Comparison of ENCODE assay signal across 18 cellular contexts in the genomic region with DNA sequence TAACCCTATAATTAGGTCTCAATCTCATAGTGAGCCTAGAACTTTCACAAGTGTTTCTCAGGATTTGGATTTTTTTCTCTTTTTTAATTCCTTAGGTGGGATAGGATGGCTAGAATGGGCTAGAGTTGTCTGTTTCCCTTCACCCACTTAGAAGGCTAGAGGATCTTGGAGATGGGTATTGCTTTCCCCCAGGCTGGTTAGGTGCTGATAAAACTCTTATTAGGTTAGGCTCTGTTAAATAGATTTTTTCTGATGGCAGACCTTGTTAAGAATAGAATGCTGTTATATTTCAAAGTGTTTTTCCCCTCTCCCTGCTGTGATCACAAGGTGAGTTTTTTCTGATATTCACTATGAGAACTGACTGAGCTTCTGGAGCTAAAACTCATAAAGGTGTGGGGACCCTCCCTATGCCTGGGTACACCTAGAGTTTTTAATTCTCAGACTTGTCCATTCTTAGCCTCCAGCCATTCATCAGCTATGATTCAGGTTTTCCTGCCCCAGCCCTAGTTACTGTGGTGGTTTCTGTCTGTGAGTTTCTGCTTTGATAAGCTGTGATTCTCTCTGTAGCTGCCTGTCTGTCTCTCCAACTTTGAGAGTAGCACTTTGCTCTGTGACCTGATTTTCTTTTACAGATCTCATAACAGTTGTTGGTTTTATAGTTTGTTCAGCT.
DNase-seq lines count a peak whose midpoint lies in the region; ATAC-seq and TF ChIP-seq lines count a peak whose summit lies in the region.
"Had no signal": no experiment of that assay in that cellular context is flagged by ENCODE, and none has a peak within 500 bp of the region (broad histone marks: within the 10 kb centered on the region; RNA-seq: fewer than 3 reads in every experiment).

No MANE protein-coding gene starts in this region.

- H3K9ac ChIP-seq in GM23248, result no peak overlapping the region

- H3K27ac Mint-ChIP-seq in WTC11, result no peak overlapping the region
- H3K27ac Mint-ChIP-seq: effector memory CD8-positive, alpha-beta T cell; stimulated activated naive B cell treated with anti-CD40 and anti-IgM and Interleukin-4, amounts not matched to agents 10 μg/mL and 1 μg/mL and 100 μg/mL, for 72 hours had no signal

- H3K4me2 ChIP-seq in GM23248 (ENCODE audit: unreplicated experiment), result no peak overlapping the region

- H4K20me1 ChIP-seq in GM23248 (ENCODE audit: insufficient read depth), result no peaks in the 10 kb centered on the region

- in situ Hi-C loops in GM23248 (cut with MboI), result loop anchor here (25.0 kb wide), 1 partner anchor 213 kb away; no protein-coding TSS in a partner anchor

- H3K4me3 ChIP-seq in GM23248 (no peak overlapping the region), mesodermal cell (ENCODE audit: extremely low read depth, insufficient read depth, low read length, poor library complexity, severe bottlenecking) (no peak overlapping the region)
- H3K4me3 ChIP-seq: gastroesophageal sphincter had no signal

- H3F3A ChIP-seq in GM23248 (ENCODE audit: insufficient read depth), result no peaks in the 10 kb centered on the region

- H3K27me3 Mint-ChIP-seq in WTC11 (ENCODE audit: low read depth), result no peaks in the 10 kb centered on the region
- H3K27me3 Mint-ChIP-seq: effector memory CD8-positive, alpha-beta T cell; stimulated activated naive B cell treated with anti-CD40 and anti-IgM and Interleukin-4, amounts not matched to agents 10 μg/mL and 1 μg/mL and 100 μg/mL, for 72 hours had no signal

- H3K4me1 Mint-ChIP-seq in WTC11, result no peaks in the 10 kb centered on the region
- H3K4me1 Mint-ChIP-seq: stimulated activated naive B cell treated with anti-CD40 and anti-IgM and Interleukin-4, amounts not matched to agents 10 μg/mL and 1 μg/mL and 100 μg/mL, for 72 hours had no signal

- no peak overlapping the region for H3K27ac ChIP-seq in GM23248
- H3K27ac ChIP-seq in RWPE1, result no peak overlapping the region
- H3K27ac ChIP-seq in mesodermal cell (ENCODE audit: low read depth, low read length, severe bottlenecking), result peak overlapping the region; percentile 51
- H3K27ac ChIP-seq: gastroesophageal sphincter had no signal

- DNase-seq in GM23248, result peak; percentile 43
- DNase-seq in RWPE1 (ENCODE audit: low spot score), result peak; percentile 5
- DNase-seq in dermis blood vessel endothelial cell, result peak; percentile 58
- DNase-seq in NCI-H2107 (lab: John Stamatoyannopoulos, UW), result no peak
- no peak for DNase-seq in effector CD4-positive, alpha-beta T cell
- no peak for DNase-seq in WTC11 (ENCODE audit: low spot score)
- DNase-seq: activated CD8-positive, alpha-beta memory T cell treated with anti-CD3 and anti-CD28 coated beads for 24 hours; activated effector memory CD4-positive, alpha-beta T cell treated with Interleukin-2 at 50 U/mL for 16 hours; DMS153; effector memory CD8-positive, alpha-beta T cell; H7; NK-92 treated with Interleukin-12 subunit alpha and Interleukin-12 subunit beta, amount 100 ng/mL, for 24 hours; occipital lobe; SIG-M5; stimulated activated naive B cell treated with anti-CD40 and anti-IgM and Interleukin-4, amounts not matched to agents 10 μg/mL and 1 μg/mL and 100 μg/mL, for 72 hours had no signal

- no peaks in the 10 kb centered on the region for H3K79me2 ChIP-seq in GM23248 (ENCODE audit: insufficient read depth)

- no peaks in the 10 kb centered on the region for H3K36me3 Mint-ChIP-seq in WTC11

- no peaks in the 10 kb centered on the region for H3K36me3 ChIP-seq in GM23248 (ENCODE audit: low read depth)
- no peaks in the 10 kb centered on the region for H3K36me3 ChIP-seq in mesodermal cell (ENCODE audit: control insufficient read depth, insufficient read depth, low read length)

- TF ChIP-seq CTCF in RWPE1 (conservative IDR thresholded peaks at IDR 0.05; ENCODE audit: low read depth) (no peak), WTC11 (IDR thresholded peaks at IDR 0.05) (no peak)

- H3K4me3 Mint-ChIP-seq in WTC11, result no peak overlapping the region
- H3K4me3 Mint-ChIP-seq: effector memory CD8-positive, alpha-beta T cell; stimulated activated naive B cell treated with anti-CD40 and anti-IgM and Interleukin-4, amounts not matched to agents 10 μg/mL and 1 μg/mL and 100 μg/mL, for 72 hours had no signal

- POLR2A ChIA-PET in RWPE1 (lab: Yijun Ruan, JAX; ENCODE audit: low non-redundant PET) (no interaction called here), WTC11 (lab: Charles Lee) (no interaction called here)

- H3K27me3 ChIP-seq in GM23248 (replicated peaks; ENCODE audit: insufficient read depth), result no peaks in the 10 kb centered on the region
- H3K27me3 ChIP-seq: gastroesophageal sphincter had no signal

- no peaks in the 10 kb centered on the region for H3K4me1 ChIP-seq in GM23248 (ENCODE audit: insufficient read depth)
- no peaks in the 10 kb centered on the region for H3K4me1 ChIP-seq in mesodermal cell (ENCODE audit: control insufficient read depth, insufficient read depth, low read length, poor library complexity, severe bottlenecking)
- H3K4me1 ChIP-seq: gastroesophageal sphincter had no signal

- no peaks in the 10 kb centered on the region for H3K9me3 Mint-ChIP-seq in WTC11
- H3K9me3 Mint-ChIP-seq: effector memory CD8-positive, alpha-beta T cell; stimulated activated naive B cell treated with anti-CD40 and anti-IgM and Interleukin-4, amounts not matched to agents 10 μg/mL and 1 μg/mL and 100 μg/mL, for 72 hours had no signal

- H2AFZ ChIP-seq in GM23248, result no peak overlapping the region

- ATAC-seq in GM18511 (IDR thresholded peaks at IDR 0.05; ENCODE audit: unreplicated experiment), result no peak
- no peak for ATAC-seq in WTC11
- ATAC-seq: effector memory CD8-positive, alpha-beta T cell; gastroesophageal sphincter; stimulated activated naive B cell treated with anti-CD40 and anti-IgM and Interleukin-4, amounts not matched to agents 10 μg/mL and 1 μg/mL and 100 μg/mL, for 72 hours had no signal

- H3K9me2 ChIP-seq in GM23248 (ENCODE audit: insufficient read depth), result no peaks in the 10 kb centered on the region

- H3K9me3 ChIP-seq in GM23248 (ENCODE audit: low read depth), result no peaks in the 10 kb centered on the region
- no peaks in the 10 kb centered on the region for H3K9me3 ChIP-seq in mesodermal cell (ENCODE audit: control insufficient read depth, low read length)
- H3K9me3 ChIP-seq: gastroesophageal sphincter had no signal

- CTCF ChIA-PET in RWPE1 (lab: Yijun Ruan, JAX) (no interaction called here), WTC11 (lab: Charles Lee) (interaction anchor here (1.8 kb wide), 1 partner anchor 42 kb away, joined by 6 read pairs; no protein-coding TSS in a partner anchor)

TF ChIP-seq in WTC11, 78 proteins besides CTCF, POLR2A, EP300 and RAD21 (continues in another document):
- TF ChIP-seq, protein P1, sequence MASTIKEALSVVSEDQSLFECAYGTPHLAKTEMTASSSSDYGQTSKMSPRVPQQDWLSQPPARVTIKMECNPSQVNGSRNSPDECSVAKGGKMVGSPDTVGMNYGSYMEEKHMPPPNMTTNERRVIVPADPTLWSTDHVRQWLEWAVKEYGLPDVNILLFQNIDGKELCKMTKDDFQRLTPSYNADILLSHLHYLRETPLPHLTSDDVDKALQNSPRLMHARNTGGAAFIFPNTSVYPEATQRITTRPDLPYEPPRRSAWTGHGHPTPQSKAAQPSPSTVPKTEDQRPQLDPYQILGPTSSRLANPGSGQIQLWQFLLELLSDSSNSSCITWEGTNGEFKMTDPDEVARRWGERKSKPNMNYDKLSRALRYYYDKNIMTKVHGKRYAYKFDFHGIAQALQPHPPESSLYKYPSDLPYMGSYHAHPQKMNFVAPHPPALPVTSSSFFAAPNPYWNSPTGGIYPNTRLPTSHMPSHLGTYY (CRISPR knock-in tag; IDR thresholded peaks at IDR 0.05), result no peak
- TF ChIP-seq, protein P2, sequence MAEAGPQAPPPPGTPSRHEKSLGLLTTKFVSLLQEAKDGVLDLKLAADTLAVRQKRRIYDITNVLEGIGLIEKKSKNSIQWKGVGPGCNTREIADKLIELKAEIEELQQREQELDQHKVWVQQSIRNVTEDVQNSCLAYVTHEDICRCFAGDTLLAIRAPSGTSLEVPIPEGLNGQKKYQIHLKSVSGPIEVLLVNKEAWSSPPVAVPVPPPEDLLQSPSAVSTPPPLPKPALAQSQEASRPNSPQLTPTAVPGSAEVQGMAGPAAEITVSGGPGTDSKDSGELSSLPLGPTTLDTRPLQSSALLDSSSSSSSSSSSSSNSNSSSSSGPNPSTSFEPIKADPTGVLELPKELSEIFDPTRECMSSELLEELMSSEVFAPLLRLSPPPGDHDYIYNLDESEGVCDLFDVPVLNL (CRISPR knock-in tag; IDR thresholded peaks at IDR 0.05; ENCODE audit: borderline replicate concordance, low read depth), result no peak
- TF ChIP-seq NFYB (CRISPR knock-in tag; conservative IDR thresholded peaks at IDR 0.05; ENCODE audit: low read depth) (no peak), ZNF232 (CRISPR knock-in tag; IDR thresholded peaks at IDR 0.05) (no peak)
- TF ChIP-seq, protein P3, sequence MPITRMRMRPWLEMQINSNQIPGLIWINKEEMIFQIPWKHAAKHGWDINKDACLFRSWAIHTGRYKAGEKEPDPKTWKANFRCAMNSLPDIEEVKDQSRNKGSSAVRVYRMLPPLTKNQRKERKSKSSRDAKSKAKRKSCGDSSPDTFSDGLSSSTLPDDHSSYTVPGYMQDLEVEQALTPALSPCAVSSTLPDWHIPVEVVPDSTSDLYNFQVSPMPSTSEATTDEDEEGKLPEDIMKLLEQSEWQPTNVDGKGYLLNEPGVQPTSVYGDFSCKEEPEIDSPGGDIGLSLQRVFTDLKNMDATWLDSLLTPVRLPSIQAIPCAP (CRISPR knock-in tag; IDR thresholded peaks at IDR 0.05), result no peak
- TF ChIP-seq, protein P4, sequence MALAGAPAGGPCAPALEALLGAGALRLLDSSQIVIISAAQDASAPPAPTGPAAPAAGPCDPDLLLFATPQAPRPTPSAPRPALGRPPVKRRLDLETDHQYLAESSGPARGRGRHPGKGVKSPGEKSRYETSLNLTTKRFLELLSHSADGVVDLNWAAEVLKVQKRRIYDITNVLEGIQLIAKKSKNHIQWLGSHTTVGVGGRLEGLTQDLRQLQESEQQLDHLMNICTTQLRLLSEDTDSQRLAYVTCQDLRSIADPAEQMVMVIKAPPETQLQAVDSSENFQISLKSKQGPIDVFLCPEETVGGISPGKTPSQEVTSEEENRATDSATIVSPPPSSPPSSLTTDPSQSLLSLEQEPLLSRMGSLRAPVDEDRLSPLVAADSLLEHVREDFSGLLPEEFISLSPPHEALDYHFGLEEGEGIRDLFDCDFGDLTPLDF (CRISPR knock-in tag; IDR thresholded peaks at IDR 0.05), result no peak

Comparison
In these comparisons a context has a peak if more than half of its experiments do, and no peak if none do; other contexts are left out.
1. DNase-seq: peak in GM23248 (single experiment), RWPE1 (single experiment) and dermis blood vessel endothelial cell (single experiment); none in NCI-H2107 (single experiment), effector CD4-positive, alpha-beta T cell (single experiment) and WTC11 (single experiment).